ENCODE assay signal across 20 cellular contexts in the genomic region with DNA sequence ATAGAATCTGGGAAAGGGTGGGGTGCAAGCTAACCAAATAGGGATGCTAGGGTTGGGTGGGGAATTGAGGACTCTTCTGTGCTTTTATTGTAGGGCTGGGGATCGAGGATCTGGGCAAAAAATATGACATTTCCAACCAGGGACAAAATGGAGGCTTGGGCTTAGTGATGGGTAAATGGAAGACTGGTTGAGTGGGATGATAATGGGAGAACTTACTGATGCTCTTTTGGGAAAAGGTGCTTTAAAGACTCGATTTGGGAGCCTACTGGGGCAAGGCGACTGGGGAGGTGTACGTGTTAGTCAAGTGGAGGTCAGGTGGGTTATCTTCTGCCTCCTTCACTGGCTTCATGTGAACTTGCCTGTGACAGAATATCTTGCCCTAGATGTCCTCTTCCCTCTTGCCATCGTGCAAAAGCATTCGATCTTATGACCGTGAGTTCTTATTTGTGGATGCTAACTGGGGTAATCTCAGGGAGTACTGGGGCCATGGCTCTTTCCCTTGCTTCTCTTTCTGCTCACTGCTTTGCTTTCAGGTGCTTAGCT. TPM values are rescaled to one million over a fixed set of nuclear protein-coding genes. Genes with fewer than 3 reads are reported as not detected.
A peak's percentile ranks its signal among the peaks of the same experiment; 100 is the strongest.
DNase-seq lines count a peak whose midpoint lies in the region; ATAC-seq, FAIRE-seq and TF ChIP-seq lines count a peak whose summit lies in the region.
"Had no signal": no experiment of that assay in that cellular context is flagged by ENCODE, and none has a peak within 500 bp of the region (broad histone marks: within the 10 kb centered on the region; RNA-seq: fewer than 3 reads in every experiment).

No MANE protein-coding gene starts in this region.

- H3K4me3 ChIP-seq in HepG2 (replicated peaks in 1 of 3; ENCODE audit: insufficient read depth in 1 of 3, low read depth in 2 of 3, low read length in 3 of 3) = no peak overlapping the region
- H3K4me3 ChIP-seq in right lobe of liver = no peak overlapping the region
- H3K4me3 ChIP-seq: GM23338, upper lobe of left lung had no signal

- WGBS in HepG2 (ENCODE audit: low lambda C conversion rate) = 97% methylated on average over 7 of the region's 7 CpGs
- WGBS in right lobe of liver (ENCODE audit: insufficient coverage, low coverage, low lambda C conversion rate, missing lambda C conversion rate) = 89% methylated on average over 5 of the region's 7 CpGs

- no peaks in the 10 kb centered on the region for H3K27me3 ChIP-seq in HepG2 (ENCODE audit: control insufficient read depth in 1 of 2, insufficient read depth in 2 of 2, low read length in 2 of 2)
- H3K27me3 ChIP-seq in right lobe of liver = no peaks in the 10 kb centered on the region
- H3K27me3 ChIP-seq: upper lobe of left lung had no signal

- CTCF ChIA-PET in HepG2 (lab: Yijun Ruan, JAX; ENCODE audit: low intra/inter-chr PET ratio, low total read pairs) = no interaction called here

- intact Hi-C loops in HepG2 (cut with micrococcal nuclease; ENCODE audit: unreplicated experiment) = no loop called here
- intact Hi-C loops in right lobe of liver (cut with DNase I) = no loop called here
- intact Hi-C loops in head of caudate nucleus (cut with DNase I) = no loop called here

- TF ChIP-seq EP300 in HepG2 (IDR thresholded peaks at IDR 0.05; ENCODE audit: low read depth in 2 of 2, low read length in 2 of 2) (no peak), HepG2 (CRISPR knock-in tag; IDR thresholded peaks at IDR 0.05; ENCODE audit: borderline replicate concordance) (no peak)

- no peak for TF ChIP-seq CTCF in HepG2 (CRISPR knock-in tag; IDR thresholded peaks at IDR 0.05)
- no peak for TF ChIP-seq CTCF in right lobe of liver (IDR thresholded peaks at IDR 0.05)
- TF ChIP-seq CTCF in type B pancreatic cell (conservative IDR thresholded peaks at IDR 0.05) = no peak

- no peaks in the 10 kb centered on the region for H3K9me3 Mint-ChIP-seq in central memory CD8-positive, alpha-beta T cell
- H3K9me3 Mint-ChIP-seq in type B pancreatic cell = no peaks in the 10 kb centered on the region
- H3K9me3 Mint-ChIP-seq: CD4-positive, CD25-positive, alpha-beta regulatory T cell; GM23338 had no signal

- in situ Hi-C loops in HepG2 (cut with HindIII; ENCODE audit: extremely low pct_ligation_motif_present, low pct_unique_long_range_greater_than_20kb) = no loop called here

- BruUV-seq in HepG2 (replicated peaks; lab: Mats Ljungman, UMichigan) = TSS peak; percentile 5

- TF ChIP-seq POLR2A in HepG2 (IDR thresholded peaks at IDR 0.05; ENCODE audit: insufficient read depth in 1 of 2, low read depth in 2 of 2, low read length in 2 of 2) (0 out of 4 replicates have a peak, but pooled peaks of 1 of the 2 experiments have one; percentile 5), right lobe of liver (IDR thresholded peaks at IDR 0.05) (no peak)

- peaks cover 67% of the 10 kb centered on the region for H3K4me1 Mint-ChIP-seq in central memory CD8-positive, alpha-beta T cell
- H3K4me1 Mint-ChIP-seq in type B pancreatic cell (ENCODE audit: unreplicated experiment) = peaks cover 1% of the 10 kb centered on the region
- H3K4me1 Mint-ChIP-seq: GM23338 had no signal

- no peak for TF ChIP-seq RAD21 in HepG2 (CRISPR knock-in tag; IDR thresholded peaks at IDR 0.05)

- peaks cover 77% of the 10 kb centered on the region for H3K36me3 Mint-ChIP-seq in central memory CD8-positive, alpha-beta T cell (ENCODE audit: insufficient read depth)
- peaks cover 41% of the 10 kb centered on the region for H3K36me3 Mint-ChIP-seq in type B pancreatic cell

- H3K27ac Mint-ChIP-seq in central memory CD8-positive, alpha-beta T cell (ENCODE audit: low read depth) = peak overlapping the region; percentile 4
- peak overlapping the region; percentile 8 for H3K27ac Mint-ChIP-seq in type B pancreatic cell
- H3K27ac Mint-ChIP-seq: GM23338 had no signal

- H3K4me1 ChIP-seq in HepG2 (ENCODE audit: insufficient read depth, low read length) (peaks cover 6% of the 10 kb centered on the region), right lobe of liver (peaks cover 0 to 4% (median 0%) of the 10 kb centered on the region in 4 donors)

- H3K4me2 ChIP-seq in HepG2 (ENCODE audit: low read depth, low read length) = no peak overlapping the region
- H3K4me2 ChIP-seq: GM23338 had no signal

- FAIRE-seq in HepG2 (lab: Jason Lieb, UNC) = no peak
- FAIRE-seq: HTR-8/SVneo had no signal

- peaks cover 93% of the 10 kb centered on the region for H3K79me2 ChIP-seq in HepG2 (ENCODE audit: insufficient read depth, low read length)

- H4K20me1 ChIP-seq in HepG2 (ENCODE audit: insufficient read depth, low read length) = peaks cover 35% of the 10 kb centered on the region

- H3K4me3 Mint-ChIP-seq in central memory CD8-positive, alpha-beta T cell = peak overlapping the region; percentile 7
- no peak overlapping the region for H3K4me3 Mint-ChIP-seq in type B pancreatic cell
- H3K4me3 Mint-ChIP-seq: GM23338 had no signal

- H3K27ac ChIP-seq in HepG2 (ENCODE audit: extremely low read length, insufficient read depth, low read length) (no peak overlapping the region), right lobe of liver (no peak overlapping the region)
- H3K27ac ChIP-seq: upper lobe of left lung had no signal

- no peaks in the 10 kb centered on the region for H3K27me3 Mint-ChIP-seq in central memory CD8-positive, alpha-beta T cell
- H3K27me3 Mint-ChIP-seq in type B pancreatic cell = no peaks in the 10 kb centered on the region
- H3K27me3 Mint-ChIP-seq: CD4-positive, CD25-positive, alpha-beta regulatory T cell had no signal

- H3K9me3 ChIP-seq in HepG2 (ENCODE audit: low read length) = no peaks in the 10 kb centered on the region
- no peaks in the 10 kb centered on the region for H3K9me3 ChIP-seq in right lobe of liver
- H3K9me3 ChIP-seq: upper lobe of left lung had no signal

- no peak overlapping the region for H2AFZ ChIP-seq in HepG2 (ENCODE audit: low read length)
- H2AFZ ChIP-seq: GM23338 had no signal

- POLR2A ChIA-PET in HepG2 (lab: Yijun Ruan, JAX) = interaction anchor here (0.9 to 2.8 kb wide), 2 partner anchors 10 to 12 kb away, joined by 4 to 19 read pairs; a partner anchor contains a TSS

- DNase-seq in HepG2 (ENCODE audit: low spot score) (no peak), right lobe of liver (no peak), type B pancreatic cell (ENCODE audit: extremely low spot score, unreplicated experiment) (no peak), head of caudate nucleus (no peak)
- no peak for DNase-seq in central memory CD8-positive, alpha-beta T cell (ENCODE audit: low spot score in 2 of 2)
- no peak for DNase-seq in activated CD4-positive, alpha-beta T cell treated with anti-CD3 and anti-CD28 coated beads, Interleukin-2, amount 50 U/mL, for 4 hours
- DNase-seq: ACHN; activated effector memory CD4-positive, alpha-beta T cell treated with anti-CD3 and anti-CD28 coated beads, Interleukin-2, amount 50 U/mL, for 16 hours; aorta; CD4-positive, CD25-positive, alpha-beta regulatory T cell; DMS79 treated with DMSO at 0.1 percent for 48 hours; effector CD8-positive, alpha-beta T cell; NCI-H1105 treated with DMSO at 0.1 percent for 48 hours; NCI-H524; SHP77; stimulated activated naive CD4-positive, alpha-beta T cell treated with Interleukin-2 at 50 U/mL for 16 hours; upper lobe of left lung had no signal

- H3K36me3 ChIP-seq in HepG2 (replicated peaks in 1 of 2; ENCODE audit: control insufficient read depth in 1 of 2, insufficient read depth in 2 of 2, low read length in 2 of 2) (peaks cover 41 to 68% of the 10 kb centered on the region in 2 experiments), right lobe of liver (peaks cover 12 to 65% (median 40%) of the 10 kb centered on the region in 4 donors)

- no peak overlapping the region for H3K9ac ChIP-seq in HepG2 (ENCODE audit: insufficient read depth, low read depth, low read length)

- ATAC-seq in HepG2 (no peak), right lobe of liver (no peak)
- no peak for ATAC-seq in central memory CD8-positive, alpha-beta T cell (replicated peaks; ENCODE audit: extremely low read depth, poor library complexity, severe bottlenecking)
- ATAC-seq: GM23338, right cardiac atrium had no signal

RNA-seq across cellular contexts. Expression of a gene that starts 10.4 kb away (rescaled TPM):
- total RNA-seq in HepG2 (2016; rRNA removed; fragmentation: Illumina TruSeq; extraction: Trizol) (136 and 138 TPM in 2 replicates), right lobe of liver (10 to 100 TPM; 40.3 to 57.0 (median 48.4) TPM), type B pancreatic cell (ENCODE audit: low replicate concordance) (191 and 228 TPM in 2 replicates)
- 72.4 and 85.4 TPM in 2 replicates for total RNA-seq in HepG2 (2016; cell fraction: cytosol; rRNA removed; fragmentation: Illumina TruSeq; extraction: Trizol; ENCODE audit: low read depth)
- 137 and 138 TPM in 2 replicates for total RNA-seq in HepG2 (2016; cell fraction: insoluble cytoplasmic fraction; rRNA removed; fragmentation: Illumina TruSeq; extraction: Trizol)
- total RNA-seq in HepG2 (2016; cell fraction: membrane; rRNA removed; fragmentation: Illumina TruSeq; extraction: Trizol) = 57.5 and 58.8 TPM in 2 replicates
- total RNA-seq in HepG2 (2016; cell fraction: nucleus; rRNA removed; fragmentation: Illumina TruSeq; extraction: Trizol) = 101 and 109 TPM in 2 replicates
- 123 and 126 TPM in 2 replicates for polyA plus RNA-seq in HepG2 (2011; rRNA removed)
- polyA plus RNA-seq in HepG2 (2011; cell fraction: cytosol; rRNA removed) = 150 and 151 TPM in 2 replicates
- 83.4 and 84.4 TPM in 2 replicates for polyA plus RNA-seq in HepG2 (2011; cell fraction: nucleus; rRNA removed)
- polyA plus RNA-seq in HepG2 (2012) = 117 and 122 TPM in 2 replicates
- polyA plus RNA-seq in HepG2 (2016; cell fraction: cytosol; fragmentation: Illumina TruSeq; extraction: Trizol; ENCODE audit: low read depth) = 29.4 and 30.6 TPM in 2 replicates
- polyA plus RNA-seq in HepG2 (2016; cell fraction: insoluble cytoplasmic fraction; fragmentation: Illumina TruSeq; extraction: Trizol; ENCODE audit: low read depth) = 149 and 157 TPM in 2 replicates
- polyA plus RNA-seq in HepG2 (2016; cell fraction: membrane; fragmentation: Illumina TruSeq; extraction: Trizol; ENCODE audit: low read depth) = 38.1 and 38.5 TPM in 2 replicates
- polyA plus RNA-seq in HepG2 (2016; cell fraction: nucleus; fragmentation: Illumina TruSeq; extraction: Trizol; ENCODE audit: insufficient read depth, low read depth) = 115 and 116 TPM in 2 replicates
- polyA minus RNA-seq in HepG2 (2011; rRNA and poly(A)+ RNA removed; ENCODE audit: low replicate concordance) = 104 and 196 TPM in 2 replicates
- 40.8 and 41.0 TPM in 2 replicates for polyA minus RNA-seq in HepG2 (2011; cell fraction: cytosol; rRNA and poly(A)+ RNA removed)
- polyA minus RNA-seq in HepG2 (2011; cell fraction: nucleus; rRNA and poly(A)+ RNA removed) = 136 and 154 TPM in 2 replicates

RNA-seq across cellular contexts. Expression of a gene that starts 11.7 kb away (rescaled TPM):
- total RNA-seq in HepG2 (2016; rRNA removed; fragmentation: Illumina TruSeq; extraction: Trizol) = 41.7 and 44.1 TPM in 2 replicates
- 3.6 and 5.1 TPM in 2 replicates for total RNA-seq in HepG2 (2016; cell fraction: cytosol; rRNA removed; fragmentation: Illumina TruSeq; extraction: Trizol; ENCODE audit: low read depth)
- total RNA-seq in HepG2 (2016; cell fraction: insoluble cytoplasmic fraction; rRNA removed; fragmentation: Illumina TruSeq; extraction: Trizol) = 41.2 and 46.1 TPM in 2 replicates
- 17.8 and 17.9 TPM in 2 replicates for total RNA-seq in HepG2 (2016; cell fraction: membrane; rRNA removed; fragmentation: Illumina TruSeq; extraction: Trizol)
- total RNA-seq in HepG2 (2016; cell fraction: nucleus; rRNA removed; fragmentation: Illumina TruSeq; extraction: Trizol) = 58.5 and 66.2 TPM in 2 replicates
- 12.7 and 14.6 TPM in 2 replicates for polyA plus RNA-seq in HepG2 (2011; rRNA removed)
- 10.6 and 13.1 TPM in 2 replicates for polyA plus RNA-seq in HepG2 (2011; cell fraction: cytosol; rRNA removed)
- polyA plus RNA-seq in HepG2 (2011; cell fraction: nucleus; rRNA removed) = 44.2 and 47.6 TPM in 2 replicates
- 18.2 and 26.9 TPM in 2 replicates for polyA plus RNA-seq in HepG2 (2012)
- 4.8 and 5.7 TPM in 2 replicates for polyA plus RNA-seq in HepG2 (2016; cell fraction: cytosol; fragmentation: Illumina TruSeq; extraction: Trizol; ENCODE audit: low read depth)
- polyA plus RNA-seq in HepG2 (2016; cell fraction: insoluble cytoplasmic fraction; fragmentation: Illumina TruSeq; extraction: Trizol; ENCODE audit: low read depth) = 50.7 and 56.3 TPM in 2 replicates
- polyA plus RNA-seq in HepG2 (2016; cell fraction: membrane; fragmentation: Illumina TruSeq; extraction: Trizol; ENCODE audit: low read depth) = 15.9 and 16.6 TPM in 2 replicates
- 64.3 and 68.1 TPM in 2 replicates for polyA plus RNA-seq in HepG2 (2016; cell fraction: nucleus; fragmentation: Illumina TruSeq; extraction: Trizol; ENCODE audit: insufficient read depth, low read depth)
- 59.6 and 85.3 TPM in 2 replicates for polyA minus RNA-seq in HepG2 (2011; rRNA and poly(A)+ RNA removed; ENCODE audit: low replicate concordance)
- 14.9 and 22.7 TPM in 2 replicates for polyA minus RNA-seq in HepG2 (2011; cell fraction: cytosol; rRNA and poly(A)+ RNA removed)
- 52.8 and 54.8 TPM in 2 replicates for polyA minus RNA-seq in HepG2 (2011; cell fraction: nucleus; rRNA and poly(A)+ RNA removed)
- 10 to 100 TPM; 25.1 to 63.7 (median 27.4) TPM for total RNA-seq in right lobe of liver
- total RNA-seq in type B pancreatic cell (ENCODE audit: low replicate concordance) = 106 and 128 TPM in 2 replicates

RNA-seq across cellular contexts. Expression of a gene that starts 35.1 kb away (rescaled TPM):
- 34.2 and 44.6 TPM in 2 replicates for total RNA-seq in HepG2 (2016; rRNA removed; fragmentation: Illumina TruSeq; extraction: Trizol)
- total RNA-seq in HepG2 (2016; cell fraction: cytosol; rRNA removed; fragmentation: Illumina TruSeq; extraction: Trizol; ENCODE audit: low read depth) = 77.8 and 78.2 TPM in 2 replicates
- total RNA-seq in HepG2 (2016; cell fraction: insoluble cytoplasmic fraction; rRNA removed; fragmentation: Illumina TruSeq; extraction: Trizol) = 30.0 and 48.1 TPM in 2 replicates
- total RNA-seq in HepG2 (2016; cell fraction: membrane; rRNA removed; fragmentation: Illumina TruSeq; extraction: Trizol) = 36.9 and 40.8 TPM in 2 replicates
- total RNA-seq in HepG2 (2016; cell fraction: nucleus; rRNA removed; fragmentation: Illumina TruSeq; extraction: Trizol) = 27.8 and 35.6 TPM in 2 replicates
- 25.4 and 34.7 TPM in 2 replicates for polyA plus RNA-seq in HepG2 (2011; rRNA removed)
- polyA plus RNA-seq in HepG2 (2011; cell fraction: cytosol; rRNA removed) = 23.5 and 37.2 TPM in 2 replicates
- polyA plus RNA-seq in HepG2 (2011; cell fraction: nucleus; rRNA removed) = 127 and 131 TPM in 2 replicates
- polyA plus RNA-seq in HepG2 (2012) = 31.4 and 37.9 TPM in 2 replicates
- 6.4 and 6.8 TPM in 2 replicates for polyA plus RNA-seq in HepG2 (2016; cell fraction: cytosol; fragmentation: Illumina TruSeq; extraction: Trizol; ENCODE audit: low read depth)
- 36.6 and 42.6 TPM in 2 replicates for polyA plus RNA-seq in HepG2 (2016; cell fraction: insoluble cytoplasmic fraction; fragmentation: Illumina TruSeq; extraction: Trizol; ENCODE audit: low read depth)
- 6.0 and 8.2 TPM in 2 replicates for polyA plus RNA-seq in HepG2 (2016; cell fraction: membrane; fragmentation: Illumina TruSeq; extraction: Trizol; ENCODE audit: low read depth)
- polyA plus RNA-seq in HepG2 (2016; cell fraction: nucleus; fragmentation: Illumina TruSeq; extraction: Trizol; ENCODE audit: insufficient read depth, low read depth) = 64.5 and 64.9 TPM in 2 replicates
- 31.8 and 31.9 TPM in 2 replicates for polyA minus RNA-seq in HepG2 (2011; rRNA and poly(A)+ RNA removed; ENCODE audit: low replicate concordance)
- 18.1 and 21.5 TPM in 2 replicates for polyA minus RNA-seq in HepG2 (2011; cell fraction: cytosol; rRNA and poly(A)+ RNA removed)
- polyA minus RNA-seq in HepG2 (2011; cell fraction: nucleus; rRNA and poly(A)+ RNA removed) = 21.1 and 29.0 TPM in 2 replicates
- 10 to 100 TPM; 22.6 to 54.2 (median 34.3) TPM for total RNA-seq in right lobe of liver
- total RNA-seq in type B pancreatic cell (ENCODE audit: low replicate concordance) = 40.9 and 58.0 TPM in 2 replicates

RNA-seq across cellular contexts. Expression of a gene that starts 35.3 kb away (rescaled TPM):
- total RNA-seq in HepG2 (2016; rRNA removed; fragmentation: Illumina TruSeq; extraction: Trizol) (0.17 and 0.42 TPM in 2 replicates), right lobe of liver (under 1 TPM in 5 of 6 experiments, not detected in 1; 0.07 to 0.37 (median 0.12) TPM), type B pancreatic cell (ENCODE audit: low replicate concordance) (0.94 and 1.1 TPM in 2 replicates)
- total RNA-seq in HepG2 (2016; cell fraction: cytosol; rRNA removed; fragmentation: Illumina TruSeq; extraction: Trizol; ENCODE audit: low read depth) = 0.10 and 0.18 TPM in 2 replicates
- 0.27 and 0.41 TPM in 2 replicates for total RNA-seq in HepG2 (2016; cell fraction: insoluble cytoplasmic fraction; rRNA removed; fragmentation: Illumina TruSeq; extraction: Trizol)
- 0.46 and 0.48 TPM in 2 replicates for total RNA-seq in HepG2 (2016; cell fraction: membrane; rRNA removed; fragmentation: Illumina TruSeq; extraction: Trizol)
- total RNA-seq in HepG2 (2016; cell fraction: nucleus; rRNA removed; fragmentation: Illumina TruSeq; extraction: Trizol) = 0.66 and 0.78 TPM in 2 replicates
- polyA plus RNA-seq in HepG2 (2011; rRNA removed) = 0.05 and 0.09 TPM in 2 replicates
- 0.04 and 0.05 TPM in 2 replicates for polyA plus RNA-seq in HepG2 (2011; cell fraction: cytosol; rRNA removed)
- 0.17 and 0.29 TPM in 2 replicates for polyA plus RNA-seq in HepG2 (2011; cell fraction: nucleus; rRNA removed)
- polyA plus RNA-seq in HepG2 (2012) = 0.20 and 0.21 TPM in 2 replicates
- polyA plus RNA-seq in HepG2 (2016; cell fraction: cytosol; fragmentation: Illumina TruSeq; extraction: Trizol; ENCODE audit: low read depth) = not detected in 2 replicates
- polyA plus RNA-seq in HepG2 (2016; cell fraction: insoluble cytoplasmic fraction; fragmentation: Illumina TruSeq; extraction: Trizol; ENCODE audit: low read depth) = 0.15 and 0.29 TPM in 2 replicates
- 0.06 and 0.10 TPM in 2 replicates for polyA plus RNA-seq in HepG2 (2016; cell fraction: membrane; fragmentation: Illumina TruSeq; extraction: Trizol; ENCODE audit: low read depth)
- 0.15 TPM in 1 of 2 replicates, not detected in the other for polyA plus RNA-seq in HepG2 (2016; cell fraction: nucleus; fragmentation: Illumina TruSeq; extraction: Trizol; ENCODE audit: insufficient read depth, low read depth)
- 0.22 and 0.23 TPM in 2 replicates for polyA minus RNA-seq in HepG2 (2011; rRNA and poly(A)+ RNA removed; ENCODE audit: low replicate concordance)
- not detected in 2 replicates for polyA minus RNA-seq in HepG2 (2011; cell fraction: cytosol; rRNA and poly(A)+ RNA removed)
- 0.37 and 0.64 TPM in 2 replicates for polyA minus RNA-seq in HepG2 (2011; cell fraction: nucleus; rRNA and poly(A)+ RNA removed)
- polyA plus RNA-seq: CD4-positive, CD25-positive, alpha-beta regulatory T cell had no signal

RNA-seq across cellular contexts. Expression of a gene that starts 49.6 kb away (rescaled TPM):
- total RNA-seq in HepG2 (2016; rRNA removed; fragmentation: Illumina TruSeq; extraction: Trizol) = 25.6 and 25.8 TPM in 2 replicates
- total RNA-seq in HepG2 (2016; cell fraction: cytosol; rRNA removed; fragmentation: Illumina TruSeq; extraction: Trizol; ENCODE audit: low read depth) = 11.1 and 13.0 TPM in 2 replicates
- 24.9 and 27.1 TPM in 2 replicates for total RNA-seq in HepG2 (2016; cell fraction: insoluble cytoplasmic fraction; rRNA removed; fragmentation: Illumina TruSeq; extraction: Trizol)
- total RNA-seq in HepG2 (2016; cell fraction: membrane; rRNA removed; fragmentation: Illumina TruSeq; extraction: Trizol) = 16.5 and 17.7 TPM in 2 replicates
- 21.3 and 26.1 TPM in 2 replicates for total RNA-seq in HepG2 (2016; cell fraction: nucleus; rRNA removed; fragmentation: Illumina TruSeq; extraction: Trizol)
- 32.4 and 33.5 TPM in 2 replicates for polyA plus RNA-seq in HepG2 (2011; rRNA removed)
- 19.2 and 24.1 TPM in 2 replicates for polyA plus RNA-seq in HepG2 (2011; cell fraction: cytosol; rRNA removed)
- 51.7 and 54.9 TPM in 2 replicates for polyA plus RNA-seq in HepG2 (2011; cell fraction: nucleus; rRNA removed)
- polyA plus RNA-seq in HepG2 (2012) = 18.3 and 24.4 TPM in 2 replicates
- polyA plus RNA-seq in HepG2 (2016; cell fraction: cytosol; fragmentation: Illumina TruSeq; extraction: Trizol; ENCODE audit: low read depth) = 4.8 and 5.2 TPM in 2 replicates
- polyA plus RNA-seq in HepG2 (2016; cell fraction: insoluble cytoplasmic fraction; fragmentation: Illumina TruSeq; extraction: Trizol; ENCODE audit: low read depth) = 28.7 and 29.9 TPM in 2 replicates
- polyA plus RNA-seq in HepG2 (2016; cell fraction: membrane; fragmentation: Illumina TruSeq; extraction: Trizol; ENCODE audit: low read depth) = 7.3 and 10.0 TPM in 2 replicates
- 43.3 and 48.3 TPM in 2 replicates for polyA plus RNA-seq in HepG2 (2016; cell fraction: nucleus; fragmentation: Illumina TruSeq; extraction: Trizol; ENCODE audit: insufficient read depth, low read depth)
- 19.7 and 31.4 TPM in 2 replicates for polyA minus RNA-seq in HepG2 (2011; rRNA and poly(A)+ RNA removed; ENCODE audit: low replicate concordance)
- polyA minus RNA-seq in HepG2 (2011; cell fraction: cytosol; rRNA and poly(A)+ RNA removed) = 7.9 and 9.7 TPM in 2 replicates
- polyA minus RNA-seq in HepG2 (2011; cell fraction: nucleus; rRNA and poly(A)+ RNA removed) = 39.4 and 40.9 TPM in 2 replicates
- 1 to 10 TPM; 3.6 to 9.4 (median 6.9) TPM for total RNA-seq in right lobe of liver
- total RNA-seq in type B pancreatic cell (ENCODE audit: low replicate concordance) = 25.2 and 49.1 TPM in 2 replicates
